ENCODE assay signal across 1 cellular context in genomic region chr6:113642714-113643442, GRCh38.
TF ChIP-seq lines count a peak whose summit lies in the region.

No MANE protein-coding gene starts in this region.

TF ChIP-seq in HepG2, 621 proteins besides CTCF, POLR2A, EP300 and RAD21 (continued from another document and continues in another):
- TF ChIP-seq ZNF503 (CRISPR knock-in tag; IDR thresholded peaks at IDR 0.05) (peak; percentile 97), IRF9 (CRISPR knock-in tag; IDR thresholded peaks at IDR 0.05; ENCODE audit: borderline replicate concordance) (no peak), FOXM1 (CRISPR knock-in tag; IDR thresholded peaks at IDR 0.05) (no peak), MAFK (conservative IDR thresholded peaks at IDR 0.05 in 1 of 2, IDR thresholded peaks at IDR 0.05 in 1 of 2; ENCODE audit: low read length in 2 of 2) (peak in 1 of 2 experiments; percentile 27; a peak in 2 of 4 replicates), ARNT (IDR thresholded peaks at IDR 0.05) (no peak), ZSCAN5A (CRISPR knock-in tag; IDR thresholded peaks at IDR 0.05; ENCODE audit: borderline replicate concordance) (peak; percentile 72; the same call in 1 of the 2 replicates), MIER2 (CRISPR knock-in tag; IDR thresholded peaks at IDR 0.05) (no peak), MYC (CRISPR knock-in tag; IDR thresholded peaks at IDR 0.05; ENCODE audit: borderline replicate concordance) (0 out of 2 replicates have a peak, but pooled peaks have one; percentile 52), ARNT2 (CRISPR knock-in tag; IDR thresholded peaks at IDR 0.05; ENCODE audit: low read depth) (peak; percentile 62; the same call in 1 of the 2 replicates), KAT7 (CRISPR knock-in tag; IDR thresholded peaks at IDR 0.05; ENCODE audit: borderline replicate concordance) (peak; percentile 45; the same call in 1 of the 2 replicates), SPEN (CRISPR knock-in tag; IDR thresholded peaks at IDR 0.05; ENCODE audit: low read depth) (0 out of 2 replicates have a peak, but pooled peaks have one; percentile 47), PRMT3 (CRISPR knock-in tag; IDR thresholded peaks at IDR 0.05; ENCODE audit: borderline replicate concordance, low read depth) (no peak), ZBTB46 (CRISPR knock-in tag; IDR thresholded peaks at IDR 0.05; ENCODE audit: borderline replicate concordance) (no peak), DPF2 (CRISPR knock-in tag; IDR thresholded peaks at IDR 0.05; ENCODE audit: borderline replicate concordance, low read depth) (peak; percentile 97), GABPA (IDR thresholded peaks at IDR 0.05; ENCODE audit: low read depth, low read length) (no peak), GABPA (CRISPR knock-in tag; IDR thresholded peaks at IDR 0.05; ENCODE audit: low read depth) (peak; percentile 35; the same call in 1 of the 2 replicates), BRCA1 (CRISPR knock-in tag; IDR thresholded peaks at IDR 0.05) (0 out of 2 replicates have a peak, but pooled peaks have one; percentile 32), TFE3 (CRISPR knock-in tag; IDR thresholded peaks at IDR 0.05) (0 out of 2 replicates have a peak, but pooled peaks have one; percentile 12), HMG20A (CRISPR knock-in tag; IDR thresholded peaks at IDR 0.05; ENCODE audit: borderline replicate concordance) (peak; percentile 95), RFXAP (CRISPR knock-in tag; IDR thresholded peaks at IDR 0.05; ENCODE audit: borderline replicate concordance) (no peak; the same call in none of the 2 replicates), ISL2 (CRISPR knock-in tag; IDR thresholded peaks at IDR 0.05) (peak; percentile 97), TFAP4 (IDR thresholded peaks at IDR 0.05; ENCODE audit: borderline replicate concordance, low read depth) (peak; percentile 90), ZNF24 (IDR thresholded peaks at IDR 0.05) (0 out of 2 replicates have a peak, but pooled peaks have one; percentile 55), ONECUT2 (CRISPR knock-in tag; IDR thresholded peaks at IDR 0.05) (peak; percentile 60; the same call in 1 of the 2 replicates), TAF1 (CRISPR knock-in tag; IDR thresholded peaks at IDR 0.05) (peak; percentile 28; the same call in 1 of the 2 replicates), AFF4 (CRISPR knock-in tag; IDR thresholded peaks at IDR 0.05) (0 out of 2 replicates have a peak, but pooled peaks have one; percentile 59), YEATS2 (CRISPR knock-in tag; IDR thresholded peaks at IDR 0.05; ENCODE audit: borderline replicate concordance) (peak; percentile 44; the same call in 1 of the 2 replicates), ASH2L (IDR thresholded peaks at IDR 0.05; ENCODE audit: insufficient read length, low read depth, low read length) (peak; percentile 100), MED13 (CRISPR knock-in tag; IDR thresholded peaks at IDR 0.05) (peak; percentile 85; the same call in 1 of the 2 replicates), KDM4B (CRISPR knock-in tag; IDR thresholded peaks at IDR 0.05) (peak; percentile 79), ZNF646 (CRISPR knock-in tag; IDR thresholded peaks at IDR 0.05) (no peak), FUBP1 (CRISPR knock-in tag; IDR thresholded peaks at IDR 0.05; ENCODE audit: borderline replicate concordance) (no peak), ELF3 (CRISPR knock-in tag; IDR thresholded peaks at IDR 0.05) (peak; percentile 95), ZNF263 (CRISPR knock-in tag; IDR thresholded peaks at IDR 0.05) (no peak), MTF2 (CRISPR knock-in tag; IDR thresholded peaks at IDR 0.05; ENCODE audit: borderline replicate concordance) (no peak; the same call in 1 of the 2 replicates), ZFP36 (IDR thresholded peaks at IDR 0.05; ENCODE audit: borderline replicate concordance, low read depth, low read length, partially characterized antibody) (peak; percentile 27), ZNF335 (CRISPR knock-in tag; IDR thresholded peaks at IDR 0.05) (0 out of 2 replicates have a peak, but pooled peaks have one; percentile 46)
